ENCODE assay signal across 14 cellular contexts in the genomic region with DNA sequence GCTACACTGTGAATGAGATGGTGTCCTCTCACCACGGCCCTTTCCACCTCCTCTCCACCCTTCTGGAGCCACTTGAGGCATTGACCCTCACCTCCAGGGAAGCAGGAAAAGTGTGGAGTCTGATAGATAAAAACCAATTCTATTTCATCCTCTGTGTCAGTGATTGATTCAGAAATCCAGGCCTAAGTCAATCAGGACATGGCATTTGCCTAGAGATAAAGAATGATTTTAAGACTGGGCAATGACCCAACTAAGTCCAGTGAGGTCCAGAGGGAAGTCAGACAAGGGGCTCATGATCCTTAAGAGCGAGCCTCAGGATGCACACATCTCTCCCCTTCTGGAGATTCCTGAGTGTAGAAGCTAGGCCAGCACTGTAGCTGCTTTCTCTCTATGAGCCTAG.
"Had no signal": no experiment of that assay in that cellular context is flagged by ENCODE, and none has a peak within 500 bp of the region (broad histone marks: within the 10 kb centered on the region; RNA-seq: fewer than 3 reads in every experiment).

No MANE protein-coding gene starts in this region.

- H3K27ac ChIP-seq: Peyer's patch, SJCRH30 had no signal

- H3K36me3 ChIP-seq: Peyer's patch, SJCRH30 had no signal

- DNase-seq: MM.1S; NCI-H1092 treated with DMSO at 0.1 percent for 48 hours; NCI-H1436; NCI-H187; NCI-H2029; NCI-H2081 treated with DMSO at 0.1 percent for 48 hours; NCI-H345; NCI-H446 treated with DMSO at 0.1 percent for 48 hours; NK-92 treated with Interleukin-12 subunit alpha and Interleukin-12 subunit beta, amount 100 ng/mL, for 24 hours; Peyer's patch; SHP77 treated with DMSO at 0.1 percent for 48 hours; SJCRH30 had no signal

- H3K4me3 Mint-ChIP-seq: IgD-negative memory B cell had no signal

- H3K4me1 ChIP-seq: Peyer's patch had no signal

- H3K36me3 Mint-ChIP-seq: IgD-negative memory B cell had no signal

- H3K9me3 ChIP-seq: Peyer's patch, SJCRH30 had no signal

- ATAC-seq: PC-3 had no signal

- H3K27ac Mint-ChIP-seq: IgD-negative memory B cell had no signal

- H3K4me3 ChIP-seq: Peyer's patch, SJCRH30 had no signal

- H3K27me3 ChIP-seq: Peyer's patch, SJCRH30 had no signal
